Comparison of ENCODE assay signal across 9 cellular contexts in genomic region chrX:19625612-19626011, GRCh38.
DNase-seq lines count a peak whose midpoint lies in the region; TF ChIP-seq lines count a peak whose summit lies in the region.
"Had no signal": no experiment of that assay in that cellular context is flagged by ENCODE, and none has a peak within 500 bp of the region (broad histone marks: within the 10 kb centered on the region; RNA-seq: fewer than 3 reads in every experiment).

No MANE protein-coding gene starts in this region.

- H3K4ac ChIP-seq in mesendoderm (ENCODE audit: low read depth, low read length) = no peak overlapping the region

- H3K4me3 Mint-ChIP-seq in MCF 10A (ENCODE audit: unreplicated experiment) = no peak overlapping the region

- WGBS in mesendoderm (ENCODE audit: extremely low coverage, insufficient coverage, low lambda C conversion rate) = no CpG with 5 or more reads among the region's 6 CpGs
- WGBS in thyroid gland, 2 donors = 72 to 94% methylated on average over 3 to 5 of the region's 6 CpGs

- H3K4me2 ChIP-seq in mesendoderm (ENCODE audit: low read length) = no peak overlapping the region

- DNase-seq in MCF 10A (ENCODE audit: unreplicated experiment) = peak; percentile 52
- DNase-seq in breast epithelium (ENCODE audit: low spot score in 2 of 2) = no peak
- peak; percentile 54 to 66 for DNase-seq in activated T-cell treated with anti-CD3 and anti-CD28 coated beads, Interleukin-2, amount 50 U/mL, for 48 hours
- DNase-seq in mesendoderm = peak; percentile 30
- DNase-seq in thyroid gland = peak; percentile 14 to 18
- DNase-seq in dedifferentiated amniotic fluid mesenchymal stem cell (ENCODE audit: extremely low spot score) = no peak
- no peak for DNase-seq in vagina (ENCODE audit: extremely low spot score in 2 of 2)
- DNase-seq in NCI-H146 treated with DMSO at 0.1 percent for 48 hours (lab: John Stamatoyannopoulos, UW; ENCODE audit: unreplicated experiment) = no peak
- DNase-seq: sigmoid colon had no signal

- no peak overlapping the region for H4K8ac ChIP-seq in mesendoderm (ENCODE audit: low read depth, low read length)

- H3K56ac ChIP-seq in mesendoderm (ENCODE audit: low read length) = no peak overlapping the region

- no peak for TF ChIP-seq POLR2A in breast epithelium (IDR thresholded peaks at IDR 0.05)
- TF ChIP-seq POLR2A in thyroid gland (IDR thresholded peaks at IDR 0.05) = no peak
- no peak for TF ChIP-seq POLR2A in vagina (IDR thresholded peaks at IDR 0.05)

- no peak overlapping the region for H2AK5ac ChIP-seq in mesendoderm (ENCODE audit: low read length)

- H3K27ac ChIP-seq in breast epithelium = no peak overlapping the region
- H3K27ac ChIP-seq in mesendoderm (ENCODE audit: low read depth, low read length) = no peak overlapping the region
- H3K27ac ChIP-seq in thyroid gland = no peak overlapping the region
- H3K27ac ChIP-seq in vagina = no peak overlapping the region
- H3K27ac ChIP-seq: sigmoid colon had no signal

- H3K79me2 ChIP-seq in mesendoderm (ENCODE audit: control insufficient read depth, insufficient read depth, low read length) = no peaks in the 10 kb centered on the region

- H3K27ac Mint-ChIP-seq in MCF 10A (ENCODE audit: low read depth, unreplicated experiment) = peak overlapping the region; percentile 66

- H3K9ac ChIP-seq in mesendoderm (ENCODE audit: low read length) = no peak overlapping the region

- intact Hi-C loops in MCF 10A (cut with micrococcal nuclease) = no loop called here
- intact Hi-C loops in breast epithelium (cut with DNase I; ENCODE audit: low total_unique reads) = no loop called here
- intact Hi-C loops in thyroid gland (cut with DNase I) = no loop called here
- intact Hi-C loops in vagina (cut with DNase I) = no loop called here

- peaks cover 13% of the 10 kb centered on the region for H3K4me1 Mint-ChIP-seq in MCF 10A (ENCODE audit: insufficient read depth, unreplicated experiment)

- POLR2A ChIA-PET in MCF 10A (lab: Yijun Ruan, JAX) = interaction anchor here (0.9 to 2.2 kb wide), 2 partner anchors 11 to 22 kb away, joined by 4 read pairs; no protein-coding TSS in a partner anchor

- no peak overlapping the region for H3K23ac ChIP-seq in mesendoderm (ENCODE audit: low read length)

- H2BK120ac ChIP-seq in mesendoderm (ENCODE audit: low read depth, low read length) = no peak overlapping the region

- H3K27me3 ChIP-seq in breast epithelium (peaks cover 0 to 27% of the 10 kb centered on the region in 2 donors), mesendoderm (ENCODE audit: insufficient read depth, low read length, poor library complexity) (no peaks in the 10 kb centered on the region), thyroid gland (no peaks in the 10 kb centered on the region), vagina (no peaks in the 10 kb centered on the region)
- H3K27me3 ChIP-seq: sigmoid colon had no signal

- H3K79me1 ChIP-seq in mesendoderm (ENCODE audit: low read length) = no peaks in the 10 kb centered on the region

- peaks cover 32% of the 10 kb centered on the region for H3K27me3 Mint-ChIP-seq in MCF 10A (ENCODE audit: insufficient read depth, unreplicated experiment)

- H3K4me3 ChIP-seq in breast epithelium = no peak overlapping the region
- H3K4me3 ChIP-seq in mesendoderm (ENCODE audit: low read length) = no peak overlapping the region
- no peak overlapping the region for H3K4me3 ChIP-seq in thyroid gland (replicated peaks in 1 of 3)
- H3K4me3 ChIP-seq in vagina = no peak overlapping the region
- H3K4me3 ChIP-seq: sigmoid colon had no signal

- no peak overlapping the region for H2BK5ac ChIP-seq in mesendoderm (ENCODE audit: low read length)

- no peaks in the 10 kb centered on the region for H3K36me3 ChIP-seq in breast epithelium
- no peaks in the 10 kb centered on the region for H3K36me3 ChIP-seq in mesendoderm (ENCODE audit: control insufficient read depth, insufficient read depth, low read length)
- no peaks in the 10 kb centered on the region for H3K36me3 ChIP-seq in thyroid gland
- H3K36me3 ChIP-seq in vagina = no peaks in the 10 kb centered on the region
- H3K36me3 ChIP-seq: sigmoid colon had no signal

- BruUV-seq in MCF 10A (replicated peaks; lab: Mats Ljungman, UMichigan) = no TSS peak

- H2BK15ac ChIP-seq in mesendoderm (replicated peaks; ENCODE audit: low read depth) = no peak overlapping the region

- H3K18ac ChIP-seq in mesendoderm (ENCODE audit: low read length) = no peak overlapping the region

- H3K9me3 Mint-ChIP-seq in MCF 10A (ENCODE audit: unreplicated experiment) = no peaks in the 10 kb centered on the region

- H3K36me3 Mint-ChIP-seq in MCF 10A (ENCODE audit: insufficient read depth, unreplicated experiment) = no peaks in the 10 kb centered on the region

- no peak overlapping the region for H4K5ac ChIP-seq in mesendoderm (ENCODE audit: low read length)

- TF ChIP-seq CTCF in MCF 10A (IDR thresholded peaks at IDR 0.05; ENCODE audit: unreplicated experiment) (no peak), breast epithelium (IDR thresholded peaks at IDR 0.05) (no peak), thyroid gland (IDR thresholded peaks at IDR 0.05) (no peak), vagina (IDR thresholded peaks at IDR 0.05) (no peak)

- CTCF ChIA-PET in MCF 10A (lab: Yijun Ruan, JAX) = interaction anchor here (0.6 to 1.5 kb wide), 3 partner anchors 12 to 83 kb away, joined by 3 to 4 read pairs (median 3); no protein-coding TSS in a partner anchor

- no peaks in the 10 kb centered on the region for H3K9me3 ChIP-seq in breast epithelium
- no peaks in the 10 kb centered on the region for H3K9me3 ChIP-seq in thyroid gland
- H3K9me3 ChIP-seq in vagina = no peaks in the 10 kb centered on the region
- H3K9me3 ChIP-seq: sigmoid colon had no signal

- H3K4me1 ChIP-seq in breast epithelium (no peaks in the 10 kb centered on the region), mesendoderm (ENCODE audit: control insufficient read depth, low read depth, low read length) (no peaks in the 10 kb centered on the region), thyroid gland (peaks cover under 1 to 5% of the 10 kb centered on the region in 2 donors), vagina (peaks cover 6% of the 10 kb centered on the region)
- H3K4me1 ChIP-seq: sigmoid colon had no signal

Comparison
In these comparisons a context has a peak if more than half of its experiments do, and no peak if none do; other contexts are left out.
1. DNase-seq: peak in MCF 10A (single experiment), activated T-cell treated with anti-CD3 and anti-CD28 coated beads, Interleukin-2, amount 50 U/mL, for 48 hours (2 of 2), mesendoderm (single experiment) and thyroid gland (2 of 2); none in breast epithelium (0 of 2), dedifferentiated amniotic fluid mesenchymal stem cell (single experiment), vagina (0 of 2) and NCI-H146 treated with DMSO at 0.1 percent for 48 hours (single experiment).